In genomic region chr2:12052771-12053170, GRCh38 we compare ENCODE assay signal across 27 cellular contexts.
"Had no signal": no experiment of that assay in that cellular context is flagged by ENCODE, and none has a peak within 500 bp of the region (broad histone marks: within the 10 kb centered on the region; RNA-seq: fewer than 3 reads in every experiment).

No MANE protein-coding gene starts in this region.

- H3K4me3 ChIP-seq: ascending aorta, body of pancreas, MG63, SJSA1 had no signal

- H3K27ac Mint-ChIP-seq: activated CD4-positive, alpha-beta T cell treated with anti-CD3 and anti-CD28 coated beads, Interleukin-2, amount 10 ng/mL, durations not matched to agents 24 days and 14 days; activated CD8-positive, alpha-beta memory T cell treated with anti-CD3 and anti-CD28 coated beads, Interleukin-2, amount 10 ng/mL, durations not matched to agents 7 days and 5 days; activated naive CD4-positive, alpha-beta T cell treated with anti-CD3 and anti-CD28 coated beads, Interleukin-2, amount 50 U/mL, for 72 hours; activated naive CD8-positive, alpha-beta T cell treated with anti-CD3 and anti-CD28 coated beads, Interleukin-2, amount 50 U/mL, for 24 hours; T-helper 1 cell treated with Interleukin-12 subunit alpha and Interleukin-12 subunit beta and Interleukin-4 antibody, amounts not matched to agents 30 μg/mL and 1 μg/mL, for 36 hours; WTC11 had no signal

- DNase-seq: activated CD4-positive, alpha-beta T cell treated with anti-CD3 and anti-CD28 coated beads for 1 hour; activated CD4-positive, alpha-beta T cell treated with anti-CD3 and anti-CD28 coated beads, Interleukin-2, amount 10 ng/mL, durations not matched to agents 24 days and 14 days; activated CD4-positive, alpha-beta T cell treated with anti-CD3 and anti-CD28 coated beads, Interleukin-2, amount 50 U/mL, for 48 hours; activated CD8-positive, alpha-beta memory T cell treated with anti-CD3 and anti-CD28 coated beads, Interleukin-2, amount 10 ng/mL, durations not matched to agents 7 days and 5 days; activated effector memory CD4-positive, alpha-beta T cell treated with anti-CD3 and anti-CD28 coated beads, Interleukin-2, amount 50 U/mL, for 16 hours; activated naive CD4-positive, alpha-beta T cell treated with Interleukin-2 at 50 U/mL for 16 hours; activated naive CD8-positive, alpha-beta T cell treated with anti-CD3 and anti-CD28 coated beads, Interleukin-2, amount 50 U/mL, for 24 hours; activated T-cell treated with anti-CD3 and anti-CD28 coated beads, Interleukin-2, amount 50 U/mL, for 4 hours; amniotic stem cell; body of pancreas; KG1; MG63; NCI-H1092 treated with DMSO at 0.1 percent for 48 hours; NCI-H1417 treated with DMSO at 0.1 percent for 48 hours; NCI-H1694; NCI-H2029; NCI-H2107; NCI-H510A treated with DMSO at 0.1 percent for 48 hours; NCI-H69 had no signal

- H3K27me3 ChIP-seq: ascending aorta, body of pancreas, MG63, SJSA1 had no signal

- H3K9me3 ChIP-seq: ascending aorta, body of pancreas, SJSA1 had no signal

- H3K36me3 ChIP-seq: ascending aorta, MG63, SJSA1 had no signal

- H3K27me3 Mint-ChIP-seq: central memory CD8-positive, alpha-beta T cell had no signal

- H3K4me1 ChIP-seq: ascending aorta, body of pancreas had no signal

- H3K4me3 Mint-ChIP-seq: activated CD4-positive, alpha-beta T cell treated with anti-CD3 and anti-CD28 coated beads, Interleukin-2, amount 10 ng/mL, durations not matched to agents 24 days and 14 days; activated CD8-positive, alpha-beta memory T cell treated with anti-CD3 and anti-CD28 coated beads, Interleukin-2, amount 10 ng/mL, durations not matched to agents 7 days and 5 days; activated naive CD8-positive, alpha-beta T cell treated with anti-CD3 and anti-CD28 coated beads, Interleukin-2, amount 50 U/mL, for 24 hours; activated T-cell treated with anti-CD3 and anti-CD28 coated beads, Interleukin-2, amount 50 U/mL, for 4 hours; central memory CD8-positive, alpha-beta T cell; IgD-negative memory B cell; T-helper 1 cell treated with Interleukin-12 subunit alpha and Interleukin-12 subunit beta and Interleukin-4 antibody, amounts not matched to agents 30 μg/mL and 1 μg/mL, for 36 hours; WTC11 had no signal

- ATAC-seq: activated CD8-positive, alpha-beta memory T cell treated with anti-CD3 and anti-CD28 coated beads, Interleukin-2, amount 10 ng/mL, durations not matched to agents 7 days and 5 days; activated naive CD4-positive, alpha-beta T cell treated with anti-CD3 and anti-CD28 coated beads, Interleukin-2, amount 50 U/mL, for 72 hours; activated naive CD8-positive, alpha-beta T cell treated with anti-CD3 and anti-CD28 coated beads, Interleukin-2, amount 50 U/mL, for 24 hours; activated T-cell treated with anti-CD3 and anti-CD28 coated beads, Interleukin-2, amount 50 U/mL, for 4 hours; body of pancreas; SK-N-SH treated with all-trans-retinoic acid at 6 μM for 48 hours; WTC11 had no signal

- H3K27ac ChIP-seq: ascending aorta, body of pancreas, SJSA1 had no signal
